In genomic region chr22:29716814-29717213, GRCh38 we compare ENCODE assay signal across 9 cellular contexts. TPM values are rescaled to one million over a fixed set of nuclear protein-coding genes. Genes with fewer than 3 reads are reported as not detected.
A peak's percentile ranks its signal among the peaks of the same experiment; 100 is the strongest.
DNase-seq lines count a peak whose midpoint lies in the region; ATAC-seq and TF ChIP-seq lines count a peak whose summit lies in the region.
"Had no signal": no experiment of that assay in that cellular context is flagged by ENCODE, and none has a peak within 500 bp of the region (broad histone marks: within the 10 kb centered on the region; RNA-seq: fewer than 3 reads in every experiment).

No MANE protein-coding gene starts in this region.

- intact Hi-C loops in stomach (cut with DNase I; ENCODE audit: low total_unique reads), result no loop called here

- H3K9me3 ChIP-seq in Karpas-422 (ENCODE audit: low read length), result no peaks in the 10 kb centered on the region
- no peaks in the 10 kb centered on the region for H3K9me3 ChIP-seq in iPS DF 6.9 (ENCODE audit: control insufficient read depth, insufficient read depth, low read length)
- no peaks in the 10 kb centered on the region for H3K9me3 ChIP-seq in stomach
- no peaks in the 10 kb centered on the region for H3K9me3 ChIP-seq in effector memory CD4-positive, alpha-beta T cell (ENCODE audit: control insufficient read depth, low read length)

- H4K20me1 ChIP-seq in Karpas-422 (ENCODE audit: insufficient read depth, low read depth, low read length), result peaks cover 10% of the 10 kb centered on the region; the same call in 1 of the 2 replicates

- H3K9me2 ChIP-seq in Karpas-422 (replicated peaks; ENCODE audit: insufficient read depth, low read length), result no peaks in the 10 kb centered on the region

- no peak for ATAC-seq in HG03457 (IDR thresholded peaks at IDR 0.05; ENCODE audit: unreplicated experiment)
- ATAC-seq: stimulated activated naive CD8-positive, alpha-beta T cell treated with anti-CD3 and anti-CD28 coated beads, Interleukin-15, amount 100 ng/mL, for 72 hours had no signal

- H3K27me3 ChIP-seq in Karpas-422 (ENCODE audit: low read length) (no peaks in the 10 kb centered on the region), iPS DF 6.9 (ENCODE audit: control insufficient read depth, insufficient read depth, low read length) (peaks cover 24% of the 10 kb centered on the region), stomach (peaks cover 16 to 99% (median 47%) of the 10 kb centered on the region in 3 donors)
- peaks cover 17% of the 10 kb centered on the region for H3K27me3 ChIP-seq in effector memory CD4-positive, alpha-beta T cell (replicated peaks; ENCODE audit: control insufficient read depth, insufficient read depth, low read length, poor library complexity, severe bottlenecking)

- H2AFZ ChIP-seq in Karpas-422 (ENCODE audit: low read length), result no peak overlapping the region

- H3K79me2 ChIP-seq in Karpas-422 (ENCODE audit: low read length), result no peaks in the 10 kb centered on the region

- H3K9ac ChIP-seq in Karpas-422 (ENCODE audit: low read length), result no peak overlapping the region

- H3K4me1 ChIP-seq in Karpas-422 (ENCODE audit: low read length) (no peaks in the 10 kb centered on the region), iPS DF 6.9 (ENCODE audit: control insufficient read depth, insufficient read depth, low read length) (no peaks in the 10 kb centered on the region; the same call in 1 of the 2 replicates), stomach (peaks cover 9 to 18% (median 16%) of the 10 kb centered on the region in 4 donors)
- H3K4me1 ChIP-seq in effector memory CD4-positive, alpha-beta T cell (ENCODE audit: control insufficient read depth, insufficient read depth, low read length, poor library complexity, severe bottlenecking), result peaks cover 6% of the 10 kb centered on the region

- H3K4me3 ChIP-seq in Karpas-422 (ENCODE audit: low read length) (no peak overlapping the region), iPS DF 6.9 (ENCODE audit: low read length) (no peak overlapping the region), stomach (no peak overlapping the region)
- H3K4me3 ChIP-seq in effector memory CD4-positive, alpha-beta T cell (ENCODE audit: insufficient read depth, low read depth, low read length, poor library complexity, severe bottlenecking), result no peak overlapping the region

- no peaks in the 10 kb centered on the region for H3K36me3 ChIP-seq in Karpas-422 (ENCODE audit: insufficient read depth, low read length)
- no peaks in the 10 kb centered on the region for H3K36me3 ChIP-seq in iPS DF 6.9 (ENCODE audit: control insufficient read depth, insufficient read depth, low read length)
- no peaks in the 10 kb centered on the region for H3K36me3 ChIP-seq in stomach
- no peaks in the 10 kb centered on the region for H3K36me3 ChIP-seq in effector memory CD4-positive, alpha-beta T cell (ENCODE audit: control insufficient read depth, insufficient read depth, low read length)

- no peak for TF ChIP-seq CTCF in stomach (IDR thresholded peaks at IDR 0.05)

- TF ChIP-seq POLR2A in stomach (IDR thresholded peaks at IDR 0.05), result no peak

- no peak for TF ChIP-seq EP300 in stomach (IDR thresholded peaks at IDR 0.05)

- DNase-seq in ELF-1 (ENCODE audit: low read depth, low spot score) (peak; percentile 88), Karpas-422 (peak; percentile 81), amniotic epithelial cell (ENCODE audit: low read depth) (peak; percentile 75), iPS DF 6.9 (ENCODE audit: low read depth, low spot score) (peak; percentile 73), stomach (peak; percentile 57), NCI-H748 treated with DMSO at 0.1 percent for 48 hours (lab: John Stamatoyannopoulos, UW) (no peak)
- DNase-seq in effector memory CD4-positive, alpha-beta T cell, result no peak

- WGBS in iPS DF 6.9 (ENCODE audit: insufficient coverage, insufficient read length), result no CpG with 5 or more reads among the region's 4 CpGs
- WGBS in stomach, 5 donors, result 13 to 24% (median 14%) methylated on average over 4 of the region's 4 CpGs

- H3K27ac ChIP-seq in Karpas-422 (ENCODE audit: low read length) (no peak overlapping the region), iPS DF 6.9 (ENCODE audit: low read length) (no peak overlapping the region), stomach (no peak overlapping the region)
- H3K27ac ChIP-seq in effector memory CD4-positive, alpha-beta T cell (ENCODE audit: insufficient read depth, low read length, poor library complexity, severe bottlenecking), result no peak overlapping the region

- no peak overlapping the region for H3K4me2 ChIP-seq in Karpas-422 (ENCODE audit: low read depth, low read length, poor library complexity, severe bottlenecking)

RNA-seq across cellular contexts. Expression of gene CABP7, which starts 3.0 kb away (rescaled TPM):
- not detected in 2 replicates for total RNA-seq in Karpas-422 (2014; rRNA removed; shearing (Covaris generic); ENCODE audit: low replicate concordance)
- total RNA-seq in stomach, result not detected
- polyA plus RNA-seq in stomach, result under 1 TPM in 2 of 3 donors, not detected in 1; 0.12 to 0.35 TPM

RNA-seq across cellular contexts. Expression of gene ZMAT5, which starts 50.0 kb away (rescaled TPM):
- 16.1 and 22.4 TPM in 2 replicates for total RNA-seq in Karpas-422 (2014; rRNA removed; shearing (Covaris generic); ENCODE audit: low replicate concordance)
- total RNA-seq in stomach, result 10 to 100 TPM in 2 of 5 donors, 1 to 10 TPM in 2, under 1 TPM in 1; 0.58 to 19.0 (median 5.3) TPM
- polyA plus RNA-seq in stomach, result 10 to 100 TPM; 30.3 to 37.9 (median 37.7) TPM

RNA-seq across cellular contexts. Expression of gene UQCR10, which starts 50.4 kb away (rescaled TPM):
- total RNA-seq in Karpas-422 (2014; rRNA removed; shearing (Covaris generic); ENCODE audit: low replicate concordance), result 53.9 and 74.1 TPM in 2 replicates
- 100 to 1,000 TPM in 1 of 5 donors, 10 to 100 TPM in 3, 1 to 10 TPM in 1; 2.0 to 136 (median 49.6) TPM for total RNA-seq in stomach
- 100 to 1,000 TPM; 248 to 307 (median 293) TPM for polyA plus RNA-seq in stomach

Comparison
In these comparisons a context has a peak if more than half of its experiments do, and no peak if none do; other contexts are left out.
1. DNase-seq: peak in ELF-1 (single experiment), Karpas-422 (single experiment), amniotic epithelial cell (single experiment), iPS DF 6.9 (single experiment) and stomach (single experiment); none in NCI-H748 treated with DMSO at 0.1 percent for 48 hours (single experiment) and effector memory CD4-positive, alpha-beta T cell (0 of 3).